8 cellular contexts compared by ENCODE assay signal in the genomic region with DNA sequence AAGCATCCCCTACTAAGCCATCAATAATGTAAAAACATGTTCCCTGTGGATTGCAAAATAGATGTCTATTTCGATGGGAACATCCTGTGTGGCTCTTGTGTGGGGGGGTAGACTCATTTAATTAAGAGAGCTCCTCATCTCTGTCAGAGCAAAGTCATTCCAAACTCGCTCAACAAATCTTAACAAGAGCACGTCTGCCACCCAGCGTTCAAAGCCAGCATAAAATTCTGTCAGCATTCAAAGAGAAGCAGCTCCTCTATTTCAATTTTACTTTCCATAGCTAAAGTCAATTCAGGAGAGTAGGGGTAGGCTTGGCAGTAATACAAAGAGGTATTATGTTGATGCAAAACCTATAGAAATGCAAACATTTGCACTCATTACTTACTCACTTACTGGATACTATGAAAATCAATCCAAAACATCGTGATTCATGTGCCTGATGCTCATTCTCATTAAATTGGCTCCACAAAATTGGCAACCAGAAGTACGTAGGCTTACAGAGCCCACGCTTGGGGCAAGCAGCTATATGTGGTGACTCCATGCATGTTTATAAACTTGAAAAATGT.
DNase-seq lines count a peak whose midpoint lies in the region; ATAC-seq and TF ChIP-seq lines count a peak whose summit lies in the region.

No MANE protein-coding gene starts in this region.

- H3K79me2 ChIP-seq in PC-9 (ENCODE audit: low read depth), result no peaks in the 10 kb centered on the region

- H3K4me2 ChIP-seq in PC-9, result no peak overlapping the region

- H3K9me2 ChIP-seq in PC-9 (ENCODE audit: insufficient read depth), result no peaks in the 10 kb centered on the region

- no peak overlapping the region for H2AFZ ChIP-seq in PC-9

- peaks cover 3% of the 10 kb centered on the region for H3K27me3 ChIP-seq in A673 (replicated peaks; ENCODE audit: insufficient read depth, low read depth, low read length, poor library complexity)
- H3K27me3 ChIP-seq in PC-9 (ENCODE audit: insufficient read depth, low read depth), result no peaks in the 10 kb centered on the region

- POLR2A ChIA-PET in A673 (lab: Charles Lee; ENCODE audit: low non-redundant PET), result no interaction called here
- POLR2A ChIA-PET in PC-9 (lab: Charles Lee; ENCODE audit: unreplicated experiment), result no interaction called here

- intact Hi-C loops in A673 (cut with micrococcal nuclease; ENCODE audit: unreplicated experiment) (loop anchor here (2.0 kb wide), 1 partner anchor 814 kb away; no protein-coding TSS in a partner anchor), PC-9 (cut with micrococcal nuclease; ENCODE audit: unreplicated experiment) (loop anchor here (5.0 kb wide), 3 partner anchors 435 to 815 kb away; no protein-coding TSS in a partner anchor)

- H3K9me3 ChIP-seq in A673 (ENCODE audit: low read depth, low read length, poor library complexity, severe bottlenecking), result no peaks in the 10 kb centered on the region
- H3K9me3 ChIP-seq in PC-9 (ENCODE audit: insufficient read depth, low read depth), result no peaks in the 10 kb centered on the region

- BruUV-seq in A673 (replicated peaks; lab: Mats Ljungman, UMichigan) (no TSS peak), PC-9 (replicated peaks; lab: Mats Ljungman, UMichigan) (no TSS peak)

- peak; percentile 71 for ATAC-seq in HG03565 (IDR thresholded peaks at IDR 0.05; ENCODE audit: unreplicated experiment)
- ATAC-seq in HG02571 (IDR thresholded peaks at IDR 0.05; ENCODE audit: unreplicated experiment), result no peak

- H3K4me1 ChIP-seq in A673 (ENCODE audit: insufficient read depth, low read length, poor library complexity, severe bottlenecking) (no peaks in the 10 kb centered on the region), PC-9 (replicated peaks; ENCODE audit: insufficient read depth) (no peaks in the 10 kb centered on the region)

- H3F3A ChIP-seq in PC-9 (ENCODE audit: insufficient read depth, low read depth), result no peaks in the 10 kb centered on the region

- H4K20me1 ChIP-seq in PC-9 (ENCODE audit: insufficient read depth), result no peaks in the 10 kb centered on the region

- CTCF ChIA-PET in A673 (lab: Charles Lee) (interaction anchor here (0.6 to 1.1 kb wide), 7 partner anchors 60 to 676 kb away, joined by 3 to 8 read pairs (median 3); no protein-coding TSS in a partner anchor), PC-9 (lab: Charles Lee) (interaction anchor here (1.6 kb wide), 1 partner anchor 139 kb away, joined by 4 read pairs; no protein-coding TSS in a partner anchor)

- no peaks in the 10 kb centered on the region for H3K36me3 ChIP-seq in A673 (ENCODE audit: insufficient read depth, low read length, poor library complexity, severe bottlenecking)
- no peaks in the 10 kb centered on the region for H3K36me3 ChIP-seq in PC-9 (ENCODE audit: low read depth)

- no peak overlapping the region for H3K27ac ChIP-seq in A673 (ENCODE audit: low read depth, low read length, poor library complexity, severe bottlenecking)
- H3K27ac ChIP-seq in PC-9, result no peak overlapping the region

- DNase-seq in A673 (ENCODE audit: low spot score), result peak; percentile 70
- peak; percentile 57 for DNase-seq in GM12865 (ENCODE audit: low read depth)
- DNase-seq in PC-9, result peak in 1 of 2 experiments; percentile 45
- peak in 43 of 56 donors; percentile 0 to 81 (median 15) for DNase-seq in amygdala (lab: John Stamatoyannopoulos, UW)
- DNase-seq in iPS DF 19.7 (ENCODE audit: low read depth, low spot score), result peak; percentile 25
- DNase-seq in stimulated activated CD4-positive, alpha-beta T cell treated with anti-CD3 and anti-CD28 coated beads, Interleukin-12 subunit alpha, Interleukin-12 subunit beta, amount 100 ng/mL, for 48 hours (ENCODE audit: low read depth in 2 of 3, low spot score in 1 of 3), result peak; percentile 2 to 53 (median 5)

- TF ChIP-seq CTCF in A673 (conservative IDR thresholded peaks at IDR 0.05; ENCODE audit: low read depth, low read length), result peak; percentile 73
- peak; percentile 49 for TF ChIP-seq CTCF in GM12865 (IDR thresholded peaks at IDR 0.05; ENCODE audit: insufficient read depth, low read depth, low read length, missing control alignments)
- TF ChIP-seq CTCF in PC-9 (conservative IDR thresholded peaks at IDR 0.05), result peak; percentile 72

- H3K4me3 ChIP-seq in A673 (ENCODE audit: low read depth, low read length, poor library complexity, severe bottlenecking), result no peak overlapping the region
- no peak overlapping the region for H3K4me3 ChIP-seq in GM12865 (ENCODE audit: low read depth, low read length)
- H3K4me3 ChIP-seq in PC-9, result no peak overlapping the region
